14 cellular contexts compared by ENCODE assay signal in the genomic region with DNA sequence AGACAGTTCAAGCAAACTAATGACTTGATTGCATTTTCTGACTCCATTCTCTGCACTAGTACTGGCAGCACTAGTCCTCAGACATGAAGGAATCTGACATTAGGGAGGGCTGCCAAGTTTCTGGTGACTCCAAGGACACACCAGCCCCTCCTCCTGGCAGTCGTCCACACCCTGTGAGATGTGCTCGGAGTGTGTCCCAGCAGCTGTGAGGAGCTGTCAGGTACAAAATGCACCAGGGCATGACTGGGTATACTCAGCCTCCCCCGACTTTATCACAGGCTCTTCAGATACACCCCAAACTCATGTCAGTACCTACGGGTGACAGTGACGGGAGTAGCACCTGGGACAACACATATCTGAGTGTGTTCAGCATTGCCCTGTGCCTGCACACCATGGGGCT. TPM values are rescaled to one million over a fixed set of nuclear protein-coding genes. Genes with fewer than 3 reads are reported as not detected.
"Had no signal": no experiment of that assay in that cellular context is flagged by ENCODE, and none has a peak within 500 bp of the region (broad histone marks: within the 10 kb centered on the region; RNA-seq: fewer than 3 reads in every experiment).

No MANE protein-coding gene starts in this region.

- H3K4me3 ChIP-seq: breast epithelium, lower lobe of right lung, psoas muscle had no signal

- H3K36me3 Mint-ChIP-seq: natural killer cell had no signal

- H3K36me3 ChIP-seq: breast epithelium, lower lobe of right lung had no signal

- ATAC-seq: activated CD8-positive, alpha-beta memory T cell treated with anti-CD3 and anti-CD28 coated beads, Interleukin-2, amount 10 ng/mL, durations not matched to agents 7 days and 5 days; natural killer cell; psoas muscle had no signal

- H3K4me3 Mint-ChIP-seq: activated CD8-positive, alpha-beta memory T cell treated with anti-CD3 and anti-CD28 coated beads, Interleukin-2, amount 10 ng/mL, durations not matched to agents 7 days and 5 days; activated naive CD8-positive, alpha-beta T cell treated with anti-CD3 and anti-CD28 coated beads for 36 hours; activated T-cell treated with anti-CD3 and anti-CD28 coated beads, Interleukin-2, amount 50 U/mL, for 24 hours; natural killer cell; stimulated activated naive CD8-positive, alpha-beta T cell treated with anti-CD3 and anti-CD28 coated beads, Interleukin-15, Interleukin-2, amounts not matched to agents 100 ng/mL and 50 ng/mL, for 24 hours had no signal

- H3K27me3 ChIP-seq: breast epithelium had no signal

- H3K27ac Mint-ChIP-seq: activated CD8-positive, alpha-beta memory T cell treated with anti-CD3 and anti-CD28 coated beads, Interleukin-2, amount 10 ng/mL, durations not matched to agents 7 days and 5 days; activated naive CD8-positive, alpha-beta T cell treated with anti-CD3 and anti-CD28 coated beads for 36 hours; activated T-cell treated with anti-CD3 and anti-CD28 coated beads, Interleukin-2, amount 50 U/mL, for 24 hours; natural killer cell; stimulated activated naive CD8-positive, alpha-beta T cell treated with anti-CD3 and anti-CD28 coated beads, Interleukin-15, Interleukin-2, amounts not matched to agents 100 ng/mL and 50 ng/mL, for 24 hours had no signal

- H3K27ac ChIP-seq: breast epithelium, lower lobe of right lung, psoas muscle had no signal

- H3K4me1 ChIP-seq: breast epithelium, lower lobe of right lung, psoas muscle had no signal

- DNase-seq: activated CD8-positive, alpha-beta memory T cell treated with anti-CD3 and anti-CD28 coated beads, Interleukin-2, amount 10 ng/mL, durations not matched to agents 7 days and 5 days; activated effector memory CD4-positive, alpha-beta T cell treated with anti-CD3 and anti-CD28 coated beads, Interleukin-2, amount 50 U/mL, for 16 hours; activated naive CD8-positive, alpha-beta T cell treated with anti-CD3 and anti-CD28 coated beads for 36 hours; activated T-cell treated with anti-CD3 and anti-CD28 coated beads, Interleukin-2, amount 50 U/mL, for 24 hours; anterior cingulate cortex; lower lobe of right lung; natural killer cell; psoas muscle; stimulated activated CD4-positive, alpha-beta T cell treated with anti-CD3 and anti-CD28 coated beads, Interleukin-4, amount 100 ng/mL, for 1 hour; stimulated activated CD8-positive, alpha-beta memory T cell treated with anti-CD3 and anti-CD28 coated beads, Interleukin-4, amount 100 ng/mL, for 48 hours; T-helper 2 cell had no signal

- H3K27me3 Mint-ChIP-seq: activated CD8-positive, alpha-beta memory T cell treated with anti-CD3 and anti-CD28 coated beads, Interleukin-2, amount 10 ng/mL, durations not matched to agents 7 days and 5 days; activated naive CD8-positive, alpha-beta T cell treated with anti-CD3 and anti-CD28 coated beads for 36 hours; activated T-cell treated with anti-CD3 and anti-CD28 coated beads, Interleukin-2, amount 50 U/mL, for 24 hours; stimulated activated naive CD8-positive, alpha-beta T cell treated with anti-CD3 and anti-CD28 coated beads, Interleukin-15, Interleukin-2, amounts not matched to agents 100 ng/mL and 50 ng/mL, for 24 hours had no signal

- H3K4me1 Mint-ChIP-seq: activated CD8-positive, alpha-beta memory T cell treated with anti-CD3 and anti-CD28 coated beads, Interleukin-2, amount 10 ng/mL, durations not matched to agents 7 days and 5 days; activated naive CD8-positive, alpha-beta T cell treated with anti-CD3 and anti-CD28 coated beads for 36 hours; natural killer cell had no signal

RNA-seq across cellular contexts. Expression of gene EDAR, which starts 43.1 kb away (rescaled TPM):
- total RNA-seq: activated CD8-positive, alpha-beta memory T cell treated with anti-CD3 and anti-CD28 coated beads, Interleukin-2, amount 10 ng/mL, durations not matched to agents 7 days and 5 days; psoas muscle; temporal lobe had no signal
